Comparison of ENCODE assay signal across 10 cellular contexts in genomic region chr1:118986839-118987430, GRCh38. TPM values are rescaled to one million over a fixed set of nuclear protein-coding genes. Genes with fewer than 3 reads are reported as not detected.
DNase-seq lines count a peak whose midpoint lies in the region; ATAC-seq and TF ChIP-seq lines count a peak whose summit lies in the region.
"Had no signal": no experiment of that assay in that cellular context is flagged by ENCODE, and none has a peak within 500 bp of the region (broad histone marks: within the 10 kb centered on the region; RNA-seq: fewer than 3 reads in every experiment).

No MANE protein-coding gene starts in this region.

- H3K36me3 ChIP-seq in brain microvascular endothelial cell (replicated peaks) (peaks cover 3% of the 10 kb centered on the region), lower lobe of right lung (no peaks in the 10 kb centered on the region)

- peak overlapping the region; percentile 48 for H3K4me3 Mint-ChIP-seq in activated T-cell treated with anti-CD3 and anti-CD28 coated beads, Interleukin-2, amount 50 U/mL, for 24 hours
- H3K4me3 Mint-ChIP-seq in type B pancreatic cell, result peak overlapping the region; percentile 85

- H3K27me3 Mint-ChIP-seq in activated T-cell treated with anti-CD3 and anti-CD28 coated beads, Interleukin-2, amount 50 U/mL, for 24 hours, result peaks cover 98% of the 10 kb centered on the region
- peaks cover 100% of the 10 kb centered on the region for H3K27me3 Mint-ChIP-seq in type B pancreatic cell

- peak overlapping the region; percentile 67 for H3K27ac Mint-ChIP-seq in activated T-cell treated with anti-CD3 and anti-CD28 coated beads, Interleukin-2, amount 50 U/mL, for 24 hours
- peak overlapping the region; percentile 1 for H3K27ac Mint-ChIP-seq in type B pancreatic cell

- H3K4me1 ChIP-seq in lower lobe of right lung, result peaks cover 28% of the 10 kb centered on the region

- H3K27ac ChIP-seq in brain microvascular endothelial cell (peak overlapping the region; percentile 93), lower lobe of right lung (no peak overlapping the region)
- H3K27ac ChIP-seq: C4-2B had no signal

- in situ Hi-C loops in brain microvascular endothelial cell (cut with HindIII; ENCODE audit: low pct_ligation_motif_present, low sequenced_read_pairs), result no loop called here

- intact Hi-C loops in lower lobe of right lung (cut with DNase I), result no loop called here

- peaks cover 37% of the 10 kb centered on the region for H3K4me1 Mint-ChIP-seq in activated T-cell treated with anti-CD3 and anti-CD28 coated beads, Interleukin-2, amount 50 U/mL, for 24 hours (ENCODE audit: low read depth)
- peaks cover 24% of the 10 kb centered on the region for H3K4me1 Mint-ChIP-seq in type B pancreatic cell (ENCODE audit: unreplicated experiment)

- no peak for DNase-seq in activated T-cell treated with anti-CD3 and anti-CD28 coated beads, Interleukin-2, amount 50 U/mL, for 24 hours
- no peak for DNase-seq in activated T-cell treated with anti-CD3 and anti-CD28 coated beads for 4 hours
- DNase-seq in brain microvascular endothelial cell, result no peak
- no peak for DNase-seq in lower lobe of right lung
- DNase-seq in type B pancreatic cell (ENCODE audit: extremely low spot score, unreplicated experiment), result no peak
- no peak for DNase-seq in GM19238 (ENCODE audit: insufficient read length, low spot score)
- DNase-seq in stimulated activated CD4-positive, alpha-beta T cell treated with anti-CD3 and anti-CD28 coated beads, Interleukin-4, amount 100 ng/mL, for 4 hours, result no peak
- no peak for DNase-seq in NCI-H82 (lab: John Stamatoyannopoulos, UW)
- DNase-seq: left colon had no signal

- peak in 1 of 2 donors; percentile 11 for ATAC-seq in lower lobe of right lung
- ATAC-seq: left colon had no signal

- TF ChIP-seq CTCF in brain microvascular endothelial cell (IDR thresholded peaks at IDR 0.05; ENCODE audit: low read depth, low read length, missing control alignments), result no peak
- TF ChIP-seq CTCF in lower lobe of right lung (IDR thresholded peaks at IDR 0.05), result no peak
- TF ChIP-seq CTCF in type B pancreatic cell (conservative IDR thresholded peaks at IDR 0.05), result no peak

- peaks cover 2% of the 10 kb centered on the region for H3K36me3 Mint-ChIP-seq in activated T-cell treated with anti-CD3 and anti-CD28 coated beads, Interleukin-2, amount 50 U/mL, for 24 hours (ENCODE audit: low read depth)
- H3K36me3 Mint-ChIP-seq in type B pancreatic cell, result peaks cover 9% of the 10 kb centered on the region

- H3K4me3 ChIP-seq in brain microvascular endothelial cell (ENCODE audit: low read depth, low read length), result peak overlapping the region; percentile 64
- peak overlapping the region; percentile 45 for H3K4me3 ChIP-seq in lower lobe of right lung

- peaks cover 11% of the 10 kb centered on the region for H3K9me3 Mint-ChIP-seq in activated T-cell treated with anti-CD3 and anti-CD28 coated beads, Interleukin-2, amount 50 U/mL, for 24 hours
- H3K9me3 Mint-ChIP-seq in type B pancreatic cell, result no peaks in the 10 kb centered on the region

- H3K27me3 ChIP-seq in brain microvascular endothelial cell (replicated peaks) (no peaks in the 10 kb centered on the region), lower lobe of right lung (ENCODE audit: low read depth) (peaks cover 100% of the 10 kb centered on the region)

- no peaks in the 10 kb centered on the region for H3K9me3 ChIP-seq in lower lobe of right lung

RNA-seq across cellular contexts. Expression of gene TBX15, which starts 1.2 kb away (rescaled TPM):
- 0.15 TPM for total RNA-seq in lower lobe of right lung
- 0.19 and 8.5 TPM in 2 replicates for total RNA-seq in type B pancreatic cell (ENCODE audit: low replicate concordance)
- total RNA-seq: left colon had no signal
